Comparison of ENCODE assay signal across 21 cellular contexts in genomic region chr6:40252531-40253258, GRCh38.
"Had no signal": no experiment of that assay in that cellular context is flagged by ENCODE, and none has a peak within 500 bp of the region (broad histone marks: within the 10 kb centered on the region; RNA-seq: fewer than 3 reads in every experiment).

No MANE protein-coding gene starts in this region.

- H3K27ac Mint-ChIP-seq: activated B cell treated with CpG ODN at 0.5 μM for 24 hours; memory B cell; stimulated activated naive CD8-positive, alpha-beta T cell treated with anti-CD3 and anti-CD28 coated beads, Interleukin-15, Interleukin-2, amounts not matched to agents 100 ng/mL and 50 ng/mL, for 24 hours had no signal

- ATAC-seq: gastroesophageal sphincter, left colon, right cardiac atrium had no signal

- H3K36me3 ChIP-seq: gastroesophageal sphincter, tibial artery had no signal

- H3K9me3 Mint-ChIP-seq: activated B cell treated with CpG ODN at 0.5 μM for 24 hours; memory B cell; stimulated activated naive CD8-positive, alpha-beta T cell treated with anti-CD3 and anti-CD28 coated beads, Interleukin-15, Interleukin-2, amounts not matched to agents 100 ng/mL and 50 ng/mL, for 24 hours had no signal

- H3K27ac ChIP-seq: epithelial cell of prostate, gastroesophageal sphincter, parathyroid adenoma, tibial artery had no signal

- H3K4me3 ChIP-seq: gastroesophageal sphincter, tibial artery had no signal

- H3K4me1 ChIP-seq: gastroesophageal sphincter, parathyroid adenoma, tibial artery had no signal

- H3K4me3 Mint-ChIP-seq: activated B cell treated with CpG ODN at 0.5 μM for 24 hours; brain; memory B cell; stimulated activated naive CD8-positive, alpha-beta T cell treated with anti-CD3 and anti-CD28 coated beads, Interleukin-15, Interleukin-2, amounts not matched to agents 100 ng/mL and 50 ng/mL, for 24 hours had no signal

- H3K36me3 Mint-ChIP-seq: brain, memory B cell had no signal

- H3K27me3 ChIP-seq: gastroesophageal sphincter had no signal

- H3K9me3 ChIP-seq: gastroesophageal sphincter, tibial artery had no signal

- H3K27me3 Mint-ChIP-seq: brain had no signal

- DNase-seq: activated B cell treated with CpG ODN at 0.5 μM for 24 hours; activated CD4-positive, alpha-beta T cell treated with anti-CD3 and anti-CD28 coated beads for 4 hours; activated CD4-positive, alpha-beta T cell treated with anti-CD3 and anti-CD28 coated beads, Interleukin-2, amount 50 U/mL, for 48 hours; activated CD8-positive, alpha-beta memory T cell treated with anti-CD3 and anti-CD28 coated beads, Interleukin-2, amount 50 U/mL, for 48 hours; activated effector memory CD4-positive, alpha-beta T cell treated with anti-CD3 and anti-CD28 coated beads, Interleukin-2, amount 50 U/mL, for 16 hours; activated naive CD4-positive, alpha-beta T cell treated with anti-CD3 and anti-CD28 coated beads, Interleukin-2, amount 50 U/mL, for 16 hours; activated T-cell treated with anti-CD3 and anti-CD28 coated beads, Interleukin-2, amount 50 U/mL, for 48 hours; aorta; head of caudate nucleus; left colon; nucleus accumbens; right cardiac atrium; stimulated activated CD4-positive, alpha-beta T cell treated with anti-CD3 and anti-CD28 coated beads, Interleukin-4, amount 100 ng/mL, for 24 hours; T1000; tibial artery had no signal
